In the genomic region with DNA sequence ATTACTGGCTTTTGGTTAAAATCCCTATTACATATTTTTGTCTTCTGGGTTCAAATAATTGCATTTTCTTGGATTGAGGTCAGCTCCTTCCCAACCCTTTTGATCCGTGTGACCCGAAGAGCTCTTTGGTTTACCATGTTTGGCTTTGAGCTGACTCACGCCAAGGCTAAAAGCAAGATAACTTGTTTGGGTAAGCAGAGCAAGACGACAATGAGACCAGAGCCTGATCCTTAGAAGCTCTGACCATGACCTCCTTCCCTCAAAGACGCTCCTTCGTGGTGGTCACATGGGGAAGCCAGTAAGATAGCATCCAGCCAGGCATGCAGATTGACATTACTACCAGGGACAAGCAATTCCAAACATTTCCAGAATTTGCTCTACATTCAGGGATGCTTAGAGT, we compare ENCODE assay signal across 22 cellular contexts.
A peak's percentile ranks its signal among the peaks of the same experiment; 100 is the strongest.
DNase-seq lines count a peak whose midpoint lies in the region; ATAC-seq, FAIRE-seq and TF ChIP-seq lines count a peak whose summit lies in the region.
"Had no signal": no experiment of that assay in that cellular context is flagged by ENCODE, and none has a peak within 500 bp of the region (broad histone marks: within the 10 kb centered on the region; RNA-seq: fewer than 3 reads in every experiment).

No MANE protein-coding gene starts in this region.

- no peaks in the 10 kb centered on the region for H3K9me2 ChIP-seq in GM23338 (ENCODE audit: insufficient read depth)

- FAIRE-seq in frontal cortex (lab: Jason Lieb, UNC): no peak
- FAIRE-seq: keratinocyte, pancreas had no signal

- H3K27me3 ChIP-seq in GM23338 (ENCODE audit: insufficient read depth) (no peaks in the 10 kb centered on the region), osteoblast (ENCODE audit: insufficient read depth, low read length) (no peaks in the 10 kb centered on the region)
- H3K27me3 ChIP-seq: heart left ventricle, pancreas had no signal

- peaks cover 5% of the 10 kb centered on the region; the same call in 1 of the 2 replicates for H3K4me1 ChIP-seq in GM23338 (ENCODE audit: insufficient read depth)
- peaks cover 43% of the 10 kb centered on the region for H3K4me1 ChIP-seq in osteoblast (ENCODE audit: insufficient read depth, low read length)

- H3K4me3 ChIP-seq in GM23338: no peak overlapping the region
- no peak overlapping the region for H3K4me3 ChIP-seq in fibroblast of villous mesenchyme (ENCODE audit: low read depth, low read length)
- no peak overlapping the region for H3K4me3 ChIP-seq in osteoblast (ENCODE audit: insufficient read depth, low read length)
- H3K4me3 ChIP-seq: heart left ventricle, pancreas, PC-9, SK-N-MC had no signal

- H3K36me3 ChIP-seq in GM23338 (ENCODE audit: insufficient read depth): no peaks in the 10 kb centered on the region
- no peaks in the 10 kb centered on the region for H3K36me3 ChIP-seq in osteoblast (ENCODE audit: insufficient read depth, low read length)
- H3K36me3 ChIP-seq: heart left ventricle, pancreas had no signal

- H3K4me3 Mint-ChIP-seq in GM23338 (no peak overlapping the region), T-cell (no peak overlapping the region)
- H3K4me3 Mint-ChIP-seq: activated naive CD4-positive, alpha-beta T cell treated with anti-CD3 and anti-CD28 coated beads for 36 hours had no signal

- POLR2A ChIA-PET in T-cell (lab: Charles Lee): no interaction called here

- peak; percentile 21 for DNase-seq in GM23338 (ENCODE audit: low spot score)
- DNase-seq in T-cell: no peak
- DNase-seq in fibroblast of villous mesenchyme (ENCODE audit: low read depth): peak; percentile 94
- DNase-seq in osteoblast (ENCODE audit: insufficient read length, low spot score, missing footprints): peak; percentile 72
- no peak for DNase-seq in GM03348 (ENCODE audit: low spot score)
- DNase-seq in frontal cortex (ENCODE audit: low spot score in 2 of 2): no peak
- DNase-seq in activated naive CD4-positive, alpha-beta T cell treated with anti-CD3 and anti-CD28 coated beads, Interleukin-2, amount 50 U/mL, for 16 hours: no peak
- no peak for DNase-seq in NCI-H774 (lab: John Stamatoyannopoulos, UW)
- DNase-seq: activated CD4-positive, alpha-beta T cell treated with anti-CD3 and anti-CD28 coated beads for 48 hours; activated naive CD4-positive, alpha-beta T cell treated with anti-CD3 and anti-CD28 coated beads for 36 hours; activated T-cell treated with anti-CD3 and anti-CD28 coated beads for 4 hours; dermis blood vessel endothelial cell; GDM1; NCI-H2107; NCI-H69; pancreas; PC-9; stimulated activated CD4-positive, alpha-beta T cell treated with anti-CD3 and anti-CD28 coated beads, Interleukin-2, amount 100 ng/mL, for 48 hours had no signal

- H3K9me3 Mint-ChIP-seq in GM23338: no peaks in the 10 kb centered on the region
- peaks cover 2 to 10% (median 7%) of the 10 kb centered on the region in 3 donors for H3K9me3 Mint-ChIP-seq in T-cell

- H3F3A ChIP-seq in GM23338 (replicated peaks; ENCODE audit: low read depth): no peaks in the 10 kb centered on the region

- CTCF ChIA-PET in T-cell (lab: Charles Lee): no interaction called here

- no peaks in the 10 kb centered on the region for H3K36me3 Mint-ChIP-seq in GM23338 (ENCODE audit: low read depth)
- peaks cover 4% of the 10 kb centered on the region for H3K36me3 Mint-ChIP-seq in T-cell
- H3K36me3 Mint-ChIP-seq: IgD-negative memory B cell had no signal

- ATAC-seq in GM23338: no peak
- ATAC-seq in T-cell (replicated peaks in 1 of 4): no peak

- H3K27ac ChIP-seq in GM23338 (ENCODE audit: low read depth) (no peak overlapping the region), osteoblast (ENCODE audit: low read depth, low read length) (peak overlapping the region; percentile 47)
- H3K27ac ChIP-seq: pancreas, PC-9 had no signal

- H3K4me1 Mint-ChIP-seq in GM23338 (peaks cover 25% of the 10 kb centered on the region), T-cell (peaks cover 81 to 85% (median 83%) of the 10 kb centered on the region in 3 donors)

- no peaks in the 10 kb centered on the region for H3K9me3 ChIP-seq in osteoblast (ENCODE audit: low read depth, low read length)
- H3K9me3 ChIP-seq: heart left ventricle, pancreas had no signal

- no peak overlapping the region for H2AFZ ChIP-seq in GM23338
- peak overlapping the region; percentile 40 for H2AFZ ChIP-seq in osteoblast (ENCODE audit: low read length)
- H2AFZ ChIP-seq: PC-9 had no signal

- peaks cover 3% of the 10 kb centered on the region for H3K27me3 Mint-ChIP-seq in GM23338 (ENCODE audit: insufficient read depth, low read depth, poor library complexity)
- H3K27me3 Mint-ChIP-seq in T-cell: peaks cover 6 to 8% of the 10 kb centered on the region in 2 donors

- H3K79me2 ChIP-seq in GM23338 (replicated peaks; ENCODE audit: insufficient read depth) (no peaks in the 10 kb centered on the region), osteoblast (ENCODE audit: insufficient read depth, low read length) (no peaks in the 10 kb centered on the region)

- H3K27ac Mint-ChIP-seq in GM23338 (no peak overlapping the region), T-cell (peak overlapping the region; percentile 13 to 71)
- H3K27ac Mint-ChIP-seq: activated naive CD4-positive, alpha-beta T cell treated with anti-CD3 and anti-CD28 coated beads for 36 hours had no signal

- no peak overlapping the region for H3K4me2 ChIP-seq in GM23338
- H3K4me2 ChIP-seq in osteoblast (ENCODE audit: insufficient read depth, low read length): peak overlapping the region; percentile 18
- H3K4me2 ChIP-seq: PC-9 had no signal

- H4K20me1 ChIP-seq in GM23338 (replicated peaks; ENCODE audit: insufficient read depth) (no peaks in the 10 kb centered on the region), osteoblast (ENCODE audit: insufficient read depth, low read length) (no peaks in the 10 kb centered on the region)

- TF ChIP-seq CTCF in GM23338 (conservative IDR thresholded peaks at IDR 0.05; ENCODE audit: low read depth in 2 of 2) (no peak), fibroblast of villous mesenchyme (IDR thresholded peaks at IDR 0.05; ENCODE audit: insufficient read depth, low read depth, low read length) (no peak), osteoblast (IDR thresholded peaks at IDR 0.05; ENCODE audit: extremely low read depth, low read depth, low read length) (no peak)

TF ChIP-seq in GM23338, 12 proteins besides CTCF, POLR2A, EP300 and RAD21 (continues in another document):
- TF ChIP-seq STAT1 (IDR thresholded peaks at IDR 0.05; ENCODE audit: unreplicated experiment) (no peak), ZNF114 (CRISPR knock-in tag; IDR thresholded peaks at IDR 0.05) (no peak), JUNB (IDR thresholded peaks at IDR 0.05; ENCODE audit: unreplicated experiment) (no peak), CREB1 (CRISPR knock-in tag; IDR thresholded peaks at IDR 0.05; ENCODE audit: low read depth) (no peak)
- TF ChIP-seq, protein P1, sequence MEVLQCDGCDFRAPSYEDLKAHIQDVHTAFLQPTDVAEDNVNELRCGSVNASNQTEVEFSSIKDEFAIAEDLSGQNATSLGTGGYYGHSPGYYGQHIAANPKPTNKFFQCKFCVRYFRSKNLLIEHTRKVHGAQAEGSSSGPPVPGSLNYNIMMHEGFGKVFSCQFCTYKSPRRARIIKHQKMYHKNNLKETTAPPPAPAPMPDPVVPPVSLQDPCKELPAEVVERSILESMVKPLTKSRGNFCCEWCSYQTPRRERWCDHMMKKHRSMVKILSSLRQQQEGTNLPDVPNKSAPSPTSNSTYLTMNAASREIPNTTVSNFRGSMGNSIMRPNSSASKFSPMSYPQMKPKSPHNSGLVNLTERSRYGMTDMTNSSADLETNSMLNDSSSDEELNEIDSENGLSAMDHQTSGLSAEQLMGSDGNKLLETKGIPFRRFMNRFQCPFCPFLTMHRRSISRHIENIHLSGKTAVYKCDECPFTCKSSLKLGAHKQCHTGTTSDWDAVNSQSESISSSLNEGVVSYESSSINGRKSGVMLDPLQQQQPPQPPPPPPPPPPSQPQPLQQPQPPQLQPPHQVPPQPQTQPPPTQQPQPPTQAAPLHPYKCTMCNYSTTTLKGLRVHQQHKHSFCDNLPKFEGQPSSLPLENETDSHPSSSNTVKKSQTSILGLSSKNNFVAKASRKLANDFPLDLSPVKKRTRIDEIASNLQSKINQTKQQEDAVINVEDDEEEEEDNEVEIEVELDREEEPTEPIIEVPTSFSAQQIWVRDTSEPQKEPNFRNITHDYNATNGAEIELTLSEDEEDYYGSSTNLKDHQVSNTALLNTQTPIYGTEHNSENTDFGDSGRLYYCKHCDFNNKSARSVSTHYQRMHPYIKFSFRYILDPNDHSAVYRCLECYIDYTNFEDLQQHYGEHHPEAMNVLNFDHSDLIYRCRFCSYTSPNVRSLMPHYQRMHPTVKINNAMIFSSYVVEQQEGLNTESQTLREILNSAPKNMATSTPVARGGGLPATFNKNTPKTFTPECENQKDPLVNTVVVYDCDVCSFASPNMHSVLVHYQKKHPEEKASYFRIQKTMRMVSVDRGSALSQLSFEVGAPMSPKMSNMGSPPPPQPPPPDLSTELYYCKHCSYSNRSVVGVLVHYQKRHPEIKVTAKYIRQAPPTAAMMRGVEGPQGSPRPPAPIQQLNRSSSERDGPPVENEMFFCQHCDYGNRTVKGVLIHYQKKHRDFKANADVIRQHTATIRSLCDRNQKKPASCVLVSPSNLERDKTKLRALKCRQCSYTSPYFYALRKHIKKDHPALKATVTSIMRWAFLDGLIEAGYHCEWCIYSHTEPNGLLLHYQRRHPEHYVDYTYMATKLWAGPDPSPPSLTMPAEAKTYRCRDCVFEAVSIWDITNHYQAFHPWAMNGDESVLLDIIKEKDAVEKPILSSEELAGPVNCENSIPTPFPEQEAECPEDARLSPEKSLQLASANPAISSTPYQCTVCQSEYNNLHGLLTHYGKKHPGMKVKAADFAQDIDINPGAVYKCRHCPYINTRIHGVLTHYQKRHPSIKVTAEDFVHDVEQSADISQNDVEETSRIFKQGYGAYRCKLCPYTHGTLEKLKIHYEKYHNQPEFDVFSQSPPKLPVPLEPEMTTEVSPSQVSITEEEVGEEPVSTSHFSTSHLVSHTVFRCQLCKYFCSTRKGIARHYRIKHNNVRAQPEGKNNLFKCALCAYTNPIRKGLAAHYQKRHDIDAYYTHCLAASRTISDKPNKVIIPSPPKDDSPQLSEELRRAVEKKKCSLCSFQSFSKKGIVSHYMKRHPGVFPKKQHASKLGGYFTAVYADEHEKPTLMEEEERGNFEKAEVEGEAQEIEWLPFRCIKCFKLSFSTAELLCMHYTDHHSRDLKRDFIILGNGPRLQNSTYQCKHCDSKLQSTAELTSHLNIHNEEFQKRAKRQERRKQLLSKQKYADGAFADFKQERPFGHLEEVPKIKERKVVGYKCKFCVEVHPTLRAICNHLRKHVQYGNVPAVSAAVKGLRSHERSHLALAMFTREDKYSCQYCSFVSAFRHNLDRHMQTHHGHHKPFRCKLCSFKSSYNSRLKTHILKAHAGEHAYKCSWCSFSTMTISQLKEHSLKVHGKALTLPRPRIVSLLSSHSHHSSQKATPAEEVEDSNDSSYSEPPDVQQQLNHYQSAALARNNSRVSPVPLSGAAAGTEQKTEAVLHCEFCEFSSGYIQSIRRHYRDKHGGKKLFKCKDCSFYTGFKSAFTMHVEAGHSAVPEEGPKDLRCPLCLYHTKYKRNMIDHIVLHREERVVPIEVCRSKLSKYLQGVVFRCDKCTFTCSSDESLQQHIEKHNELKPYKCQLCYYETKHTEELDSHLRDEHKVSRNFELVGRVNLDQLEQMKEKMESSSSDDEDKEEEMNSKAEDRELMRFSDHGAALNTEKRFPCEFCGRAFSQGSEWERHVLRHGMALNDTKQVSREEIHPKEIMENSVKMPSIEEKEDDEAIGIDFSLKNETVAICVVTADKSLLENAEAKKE (CRISPR knock-in tag; IDR thresholded peaks at IDR 0.05): no peak

Comparison
In these comparisons a context has a peak if more than half of its experiments do, and no peak if none do; other contexts are left out.
1. DNase-seq: peak in GM23338 (single experiment), fibroblast of villous mesenchyme (single experiment) and osteoblast (single experiment); none in T-cell (0 of 34), GM03348 (single experiment), frontal cortex (0 of 2), activated naive CD4-positive, alpha-beta T cell treated with anti-CD3 and anti-CD28 coated beads, Interleukin-2, amount 50 U/mL, for 16 hours (single experiment) and NCI-H774 (single experiment).